9 cellular contexts compared by ENCODE assay signal in genomic region chr11:62710001-62710345, GRCh38. TPM values are rescaled to one million over a fixed set of nuclear protein-coding genes. Genes with fewer than 3 reads are reported as not detected.
DNase-seq lines count a peak whose midpoint lies in the region; ATAC-seq and TF ChIP-seq lines count a peak whose summit lies in the region.
"Had no signal": no experiment of that assay in that cellular context is flagged by ENCODE, and none has a peak within 500 bp of the region (broad histone marks: within the 10 kb centered on the region; RNA-seq: fewer than 3 reads in every experiment).

No MANE protein-coding gene starts in this region.

- TF ChIP-seq POLR2A in upper lobe of left lung (IDR thresholded peaks at IDR 0.05), result no peak

- H3K36me3 ChIP-seq in ES-I3 (ENCODE audit: insufficient read depth, low read length) (peaks cover 3% of the 10 kb centered on the region), MM.1S (replicated peaks; ENCODE audit: insufficient read depth, low read length) (no peaks in the 10 kb centered on the region), lower lobe of right lung (peaks cover 47% of the 10 kb centered on the region), upper lobe of left lung (peaks cover 11 to 45% (median 37%) of the 10 kb centered on the region in 4 donors)

- H3K79me2 ChIP-seq in MM.1S (ENCODE audit: low read length), result peaks cover 41% of the 10 kb centered on the region

- H2AFZ ChIP-seq in MM.1S (ENCODE audit: low read length), result peak overlapping the region; percentile 80

- WGBS in upper lobe of left lung, 2 donors, result 62 to 66% methylated on average over 7 of the region's 7 CpGs

- H3K27ac ChIP-seq in MM.1S (ENCODE audit: low read length) (peak overlapping the region; percentile 93), lower lobe of right lung (peak overlapping the region; percentile 95), upper lobe of left lung (peak overlapping the region; percentile 93 to 98 (median 95))

- H3K9me3 ChIP-seq in ES-I3 (ENCODE audit: control insufficient read depth, insufficient read depth, low read length) (no peaks in the 10 kb centered on the region), MM.1S (replicated peaks; ENCODE audit: insufficient read depth, low read length) (no peaks in the 10 kb centered on the region), lower lobe of right lung (no peaks in the 10 kb centered on the region), upper lobe of left lung (no peaks in the 10 kb centered on the region)

- H3K9me2 ChIP-seq in MM.1S (replicated peaks; ENCODE audit: insufficient read depth, low read length), result no peaks in the 10 kb centered on the region

- peaks cover 66% of the 10 kb centered on the region for H3F3A ChIP-seq in MM.1S (ENCODE audit: insufficient read depth, low read length)

- H3K27me3 ChIP-seq in MM.1S (replicated peaks; ENCODE audit: insufficient read depth, low read length) (no peaks in the 10 kb centered on the region), lower lobe of right lung (ENCODE audit: low read depth) (no peaks in the 10 kb centered on the region), upper lobe of left lung (no peaks in the 10 kb centered on the region)

- H3K9ac ChIP-seq in ES-I3 (ENCODE audit: low read depth, low read length), result peak overlapping the region; percentile 89
- peak overlapping the region; percentile 93 for H3K9ac ChIP-seq in MM.1S (ENCODE audit: low read length)

- ATAC-seq in lower lobe of right lung (no peak), upper lobe of left lung (ENCODE audit: low FRiP score in 2 of 2) (peak in 1 of 2 donors; percentile 1), GM18858 (IDR thresholded peaks at IDR 0.05; ENCODE audit: unreplicated experiment) (no peak), HG03342 (IDR thresholded peaks at IDR 0.05; ENCODE audit: unreplicated experiment) (no peak)

- H3K4me3 ChIP-seq in MM.1S (ENCODE audit: low read length) (peak overlapping the region; percentile 70), astrocyte of the spinal cord (ENCODE audit: low read depth, low read length) (peak overlapping the region; percentile 54), lower lobe of right lung (peak overlapping the region; percentile 61), upper lobe of left lung (peak overlapping the region; percentile 44 to 66 (median 54))

- H3K4me2 ChIP-seq in MM.1S (ENCODE audit: low read depth, low read length), result peak overlapping the region; percentile 96

- H3K4me1 ChIP-seq in ES-I3 (ENCODE audit: insufficient read depth, low read length) (no peaks in the 10 kb centered on the region), MM.1S (ENCODE audit: low read length) (peaks cover 61% of the 10 kb centered on the region), lower lobe of right lung (peaks cover 44% of the 10 kb centered on the region), upper lobe of left lung (peaks cover 36 to 65% (median 47%) of the 10 kb centered on the region in 4 donors)

- TF ChIP-seq EP300 in upper lobe of left lung (IDR thresholded peaks at IDR 0.05), result no peak

- intact Hi-C loops in lower lobe of right lung (cut with DNase I), result no loop called here

- H4K20me1 ChIP-seq in MM.1S (ENCODE audit: insufficient read depth, low read length), result no peaks in the 10 kb centered on the region

- DNase-seq in MM.1S (peak; percentile 48), astrocyte of the spinal cord (ENCODE audit: low read depth, low spot score) (no peak), lower lobe of right lung (no peak), upper lobe of left lung (no peak), NCI-H146 (lab: John Stamatoyannopoulos, UW) (no peak)

- TF ChIP-seq CTCF in MM.1S (IDR thresholded peaks at IDR 0.05; ENCODE audit: low read length) (no peak), astrocyte of the spinal cord (IDR thresholded peaks at IDR 0.05; ENCODE audit: low read depth, low read length) (no peak), lower lobe of right lung (IDR thresholded peaks at IDR 0.05) (no peak), upper lobe of left lung (IDR thresholded peaks at IDR 0.05) (no peak)

- in situ Hi-C loops in astrocyte of the spinal cord (cut with HindIII; ENCODE audit: low sequenced_read_pairs), result no loop called here

RNA-seq across cellular contexts. Expression of gene GNG3, which starts 2.5 kb away (rescaled TPM):
- total RNA-seq in lower lobe of right lung (not detected), upper lobe of left lung (not detected)
- total RNA-seq: T-helper 2 cell treated with Interferon-gamma antibody and Interleukin-4, amounts not matched to agents 100 ng/mL and 5 ng/mL, for 36 hours had no signal

RNA-seq across cellular contexts. Expression of gene BSCL2, which starts 2.7 kb away (rescaled TPM):
- 87.0 TPM for total RNA-seq in lower lobe of right lung
- total RNA-seq in upper lobe of left lung, result 100 to 1,000 TPM in 2 of 6 donors, 10 to 100 TPM in 4; 75.5 to 198 (median 87.5) TPM

RNA-seq across cellular contexts. Expression of gene HNRNPUL2, which starts 17.3 kb away (rescaled TPM):
- total RNA-seq in lower lobe of right lung, result 46.1 TPM
- total RNA-seq in upper lobe of left lung, result 10 to 100 TPM; 23.9 to 76.5 (median 46.3) TPM

RNA-seq across cellular contexts. Expression of gene TTC9C, which starts 18.3 kb away (rescaled TPM):
- total RNA-seq in lower lobe of right lung (24.3 TPM), upper lobe of left lung (10 to 100 TPM; 18.9 to 31.5 (median 28.6) TPM)

RNA-seq across cellular contexts. Expression of gene LRRN4CL, which starts 20.6 kb away (rescaled TPM):
- total RNA-seq in lower lobe of right lung (3.4 TPM), upper lobe of left lung (1 to 10 TPM in 5 of 6 donors, under 1 TPM in 1; 0.61 to 6.4 (median 1.8) TPM)
